28 cellular contexts compared by ENCODE assay signal in genomic region chr18:40849856-40850255, GRCh38.
"Had no signal": no experiment of that assay in that cellular context is flagged by ENCODE, and none has a peak within 500 bp of the region (broad histone marks: within the 10 kb centered on the region; RNA-seq: fewer than 3 reads in every experiment).

No MANE protein-coding gene starts in this region.

- DNase-seq: hippocampal formation; left ventricle myocardium inferior; midbrain; mucosa of descending colon; naive thymus-derived CD4-positive, alpha-beta T cell; nucleus accumbens; pancreas; posterior cingulate gyrus; retina; right cardiac atrium; stimulated activated CD4-positive, alpha-beta T cell treated with anti-CD3 and anti-CD28 coated beads, Interleukin-12 subunit alpha, Interleukin-12 subunit beta, amount 100 ng/mL, for 4 hours; stimulated activated CD4-positive, alpha-beta T cell treated with anti-CD3 and anti-CD28 coated beads, Interleukin-15, amount 100 ng/mL, for 24 hours; stimulated activated CD4-positive, alpha-beta T cell treated with anti-CD3 and anti-CD28 coated beads, Interleukin-2, amount 100 ng/mL, for 24 hours; stimulated activated CD4-positive, alpha-beta T cell treated with anti-CD3 and anti-CD28 coated beads, Interleukin-4, amount 100 ng/mL, for 1 hour; stimulated activated naive B cell treated with anti-CD40 and anti-IgM and Interleukin-4, amounts not matched to agents 10 μg/mL and 1 μg/mL and 100 μg/mL, for 72 hours; stimulated activated naive CD8-positive, alpha-beta T cell treated with anti-CD3 and anti-CD28 coated beads, Interleukin-15, Interleukin-2, amounts not matched to agents 100 U/mL and 50 U/mL, for 24 hours; stomach; testis; thyroid gland; transverse colon; upper lobe of left lung had no signal

- H3K4me3 ChIP-seq: left ventricle myocardium inferior, lung, mucosa of descending colon, pancreas, prostate gland, skin epidermis, stomach, testis, thyroid gland, transverse colon, upper lobe of left lung, vagina had no signal

- H3K9me3 ChIP-seq: mucosa of descending colon, pancreas, prostate gland, stomach, testis, thyroid gland, transverse colon, upper lobe of left lung, vagina had no signal

- H3K27me3 ChIP-seq: pancreas, stomach, testis, thyroid gland, transverse colon, upper lobe of left lung, vagina had no signal

- H3K4me1 ChIP-seq: left ventricle myocardium inferior, pancreas, prostate gland, testis, transverse colon, vagina had no signal

- H3K27ac ChIP-seq: left ventricle myocardium inferior, pancreas, prostate gland, skin epidermis, stomach, testis, thyroid gland, transverse colon, upper lobe of left lung, vagina had no signal

- FAIRE-seq: islet of Langerhans, pancreas had no signal

- ATAC-seq: mucosa of descending colon; naive thymus-derived CD4-positive, alpha-beta T cell; natural killer cell treated with Interleukin-12 subunit alpha and Interleukin-12 subunit beta and Interleukin-15 and Interleukin-18, amount 100 ng/mL, for 72 hours; pancreas; right cardiac atrium; sciatic nerve; stimulated activated naive B cell treated with anti-CD40 and anti-IgM and Interleukin-4, amounts not matched to agents 10 μg/mL and 1 μg/mL and 100 μg/mL, for 72 hours; stimulated activated naive CD8-positive, alpha-beta T cell treated with anti-CD3 and anti-CD28 coated beads, Interleukin-15, Interleukin-2, amounts not matched to agents 100 U/mL and 50 U/mL, for 24 hours had no signal

- H3K36me3 ChIP-seq: left ventricle myocardium inferior, pancreas, prostate gland, stomach, thyroid gland, transverse colon, upper lobe of left lung, vagina had no signal
